ENCODE assay signal across 8 cellular contexts in the genomic region with DNA sequence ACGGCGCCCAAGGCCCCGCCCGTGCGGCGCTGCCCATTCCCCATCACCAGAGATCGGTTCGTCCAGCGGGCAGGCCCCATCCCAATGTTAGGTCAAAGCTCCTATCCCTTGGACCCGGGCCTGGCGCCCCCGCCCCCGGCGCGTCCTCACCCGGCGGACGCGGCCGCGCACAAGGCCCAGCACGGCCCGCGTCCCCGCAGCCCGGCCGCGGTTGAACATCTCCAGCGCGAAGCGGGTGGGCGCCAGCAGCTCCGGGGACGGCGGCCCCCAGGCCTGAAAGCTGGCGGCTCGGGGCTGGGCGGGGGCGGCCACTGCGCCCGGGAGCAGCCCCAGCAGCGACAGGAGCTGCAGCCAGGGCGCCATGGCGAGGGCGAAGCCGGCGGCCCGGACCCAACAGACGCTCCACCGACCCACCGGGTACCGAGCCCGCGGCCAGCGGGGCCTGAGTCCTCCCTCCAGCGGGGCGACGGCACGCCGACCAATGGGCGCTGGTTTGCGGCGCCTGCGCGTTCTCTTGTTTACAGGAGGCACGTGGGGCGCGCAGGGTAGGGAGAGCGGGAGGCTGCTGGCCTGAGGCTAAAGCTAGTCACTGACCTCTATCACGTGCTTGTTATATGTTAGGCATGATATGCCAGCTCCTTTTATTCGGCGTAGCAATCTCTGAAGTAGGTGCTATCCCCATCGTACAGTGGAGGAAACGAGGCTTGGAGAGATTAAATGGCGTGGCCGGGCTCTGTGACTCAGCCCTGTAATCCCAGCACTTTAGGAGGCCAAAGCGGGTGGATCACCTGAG. TPM values are rescaled to one million over a fixed set of nuclear protein-coding genes. Genes with fewer than 3 reads are reported as not detected.
DNase-seq lines count a peak whose midpoint lies in the region; ATAC-seq and TF ChIP-seq lines count a peak whose summit lies in the region.

A gene (minus strand): TSS at position 483 of the 793 bp plus-strand sequence. CDS start 120 bp downstream, at position 363.

- no peaks in the 10 kb centered on the region for H4K20me1 ChIP-seq in DOHH2 (ENCODE audit: control insufficient read depth, insufficient read depth, low read depth, low read length)
- no peaks in the 10 kb centered on the region for H4K20me1 ChIP-seq in Loucy (ENCODE audit: insufficient read depth, low read length, poor library complexity, severe bottlenecking)

- H3F3A ChIP-seq in DOHH2 (ENCODE audit: control insufficient read depth, insufficient read depth) (no peaks in the 10 kb centered on the region), Loucy (ENCODE audit: low read depth) (no peaks in the 10 kb centered on the region)

- TF ChIP-seq CTCF in DOHH2 (IDR thresholded peaks at IDR 0.05; ENCODE audit: low read depth, low read length, poor library complexity, severe bottlenecking) (no peak), Loucy (conservative IDR thresholded peaks at IDR 0.05; ENCODE audit: low read length) (no peak), psoas muscle (IDR thresholded peaks at IDR 0.05) (no peak)

- ATAC-seq in psoas muscle: peak; percentile 96 to 99 (median 98)
- ATAC-seq in HG02852 (IDR thresholded peaks at IDR 0.05; ENCODE audit: unreplicated experiment): no peak

- H3K9ac ChIP-seq in Loucy (ENCODE audit: low read depth, low read length, poor library complexity, severe bottlenecking): peak within 1 kb of the TSS; percentile 52

- H2AFZ ChIP-seq in Loucy (ENCODE audit: low read length): peak within 1 kb of the TSS; percentile 98

- intact Hi-C loops in head of caudate nucleus (cut with DNase I) (no loop called here), psoas muscle (cut with DNase I) (no loop called here)

- DNase-seq in SW 1271 (lab: John Stamatoyannopoulos, UW) (peak; percentile 42 to 70), head of caudate nucleus (peak; percentile 88 to 98 (median 95)), psoas muscle (peak; percentile 89 to 95), ureter (ENCODE audit: low spot score) (peak; percentile 82)
- peak; percentile 32 for DNase-seq in activated naive CD8-positive, alpha-beta T cell treated with anti-CD3 and anti-CD28 coated beads, Interleukin-2, amount 50 U/mL, for 16 hours (ENCODE audit: low read depth, low spot score)

- H3K9me2 ChIP-seq in DOHH2 (replicated peaks; ENCODE audit: control insufficient read depth, low read length) (no peaks in the 10 kb centered on the region), Loucy (replicated peaks; ENCODE audit: low read depth, low read length) (no peaks in the 10 kb centered on the region)

- no peaks in the 10 kb centered on the region for H3K79me2 ChIP-seq in DOHH2 (ENCODE audit: control insufficient read depth, low read length)
- no peaks in the 10 kb centered on the region for H3K79me2 ChIP-seq in Loucy (ENCODE audit: insufficient read depth, low read length)

- H3K9me3 ChIP-seq in DOHH2 (ENCODE audit: control insufficient read depth, insufficient read depth, low read length) (no peaks in the 10 kb centered on the region), Loucy (ENCODE audit: insufficient read depth, low read depth, low read length) (no peaks in the 10 kb centered on the region), psoas muscle (no peaks in the 10 kb centered on the region)

- H3K4me2 ChIP-seq in DOHH2 (ENCODE audit: low read length) (peak within 1 kb of the TSS; percentile 76), Loucy (ENCODE audit: low read depth, low read length, poor library complexity, severe bottlenecking) (peak within 1 kb of the TSS; percentile 85)

- 2 to 4% (median 3%) methylated on average over 60 to 77 of the region's 77 CpGs for WGBS in psoas muscle, 3 donors

- no peaks in the 10 kb centered on the region for H3K36me3 ChIP-seq in DOHH2 (ENCODE audit: control insufficient read depth, low read length)
- H3K36me3 ChIP-seq in Loucy (ENCODE audit: insufficient read depth, low read length): no peaks in the 10 kb centered on the region
- H3K36me3 ChIP-seq in psoas muscle (ENCODE audit: insufficient read depth in 1 of 2, low read depth in 1 of 2): peaks cover 0 to 41% of the 10 kb centered on the region in 2 donors

- H3K4me3 ChIP-seq in DOHH2 (ENCODE audit: low read length) (peak within 1 kb of the TSS; percentile 69), Loucy (ENCODE audit: low read length, poor library complexity, severe bottlenecking) (peak within 1 kb of the TSS; percentile 79), psoas muscle (peak within 1 kb of the TSS; percentile 72)

- H3K27me3 ChIP-seq in DOHH2 (ENCODE audit: control insufficient read depth, low read length) (peaks cover 34% of the 10 kb centered on the region), Loucy (ENCODE audit: insufficient read depth, low read length, poor library complexity, severe bottlenecking) (no peaks in the 10 kb centered on the region), psoas muscle (ENCODE audit: insufficient read depth in 3 of 3, low read length in 2 of 3) (no peaks in the 10 kb centered on the region)

- H3K27ac ChIP-seq in DOHH2 (ENCODE audit: low read depth, low read length) (no peak within 1 kb of the TSS), psoas muscle (peak within 1 kb of the TSS; percentile 65)

- H3K4me1 ChIP-seq in DOHH2 (ENCODE audit: control insufficient read depth, low read length) (peaks cover 11% of the 10 kb centered on the region), Loucy (ENCODE audit: insufficient read depth, low read length, poor library complexity, severe bottlenecking) (peaks cover 2% of the 10 kb centered on the region), psoas muscle (peaks cover 12% of the 10 kb centered on the region)

RNA-seq across cellular contexts. Expression of the gene that starts here (rescaled TPM):
- total RNA-seq in psoas muscle (10 to 100 TPM; 31.5 to 79.0 (median 50.3) TPM), ureter (27.0 TPM)
- 10 to 100 TPM; 16.5 to 33.0 (median 31.5) TPM for polyA plus RNA-seq in psoas muscle

Comparison
In these comparisons a context has a peak if more than half of its experiments do, and no peak if none do; other contexts are left out.
1. DNase-seq: peak in every context shown above with its lines; median percentile 95 in head of caudate nucleus; 92 in psoas muscle; 82 in ureter; 56 in SW 1271; 32 in activated naive CD8-positive, alpha-beta T cell treated with anti-CD3 and anti-CD28 coated beads, Interleukin-2, amount 50 U/mL, for 16 hours.